ENCODE assay signal across 20 cellular contexts in the genomic region with DNA sequence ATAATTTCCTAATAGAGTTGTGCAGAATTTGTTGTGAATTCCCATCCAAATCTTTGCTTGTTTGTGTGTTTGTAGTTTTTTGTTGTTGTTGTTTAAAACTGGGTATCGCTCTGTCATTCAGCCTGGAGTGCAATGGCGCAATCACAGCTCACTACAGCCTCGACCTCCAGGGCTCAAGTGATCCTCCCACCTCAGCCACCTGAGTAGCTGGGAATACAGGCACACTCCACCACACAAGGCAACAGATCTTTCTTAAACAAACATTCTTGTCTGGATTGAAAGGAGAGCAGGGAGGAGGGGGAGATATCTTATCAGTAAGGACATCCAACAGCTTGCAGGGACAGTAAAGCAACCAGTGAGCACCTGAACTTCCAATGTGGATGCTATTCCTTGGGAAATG.
"Had no signal": no experiment of that assay in that cellular context is flagged by ENCODE, and none has a peak within 500 bp of the region (broad histone marks: within the 10 kb centered on the region; RNA-seq: fewer than 3 reads in every experiment).

No MANE protein-coding gene starts in this region.

- H3K9me3 ChIP-seq: left lung, mucosa of descending colon, thyroid gland had no signal

- H3K36me3 ChIP-seq: cardiac muscle cell, left lung, thyroid gland had no signal

- H3K4me1 ChIP-seq: left lung had no signal

- H3K9me3 Mint-ChIP-seq: activated CD4-positive, alpha-beta memory T cell treated with anti-CD3 and anti-CD28 coated beads, Interleukin-2, amount 10 ng/mL, durations not matched to agents 7 days and 5 days; dendritic cell treated with granulocyte-macrophage colony-stimulating factor and Interleukin-4, amounts not matched to agents 40 ng/mL and 50 ng/mL, for 4 days; naive B cell; neural crest cell had no signal

- H3K4me3 Mint-ChIP-seq: activated CD4-positive, alpha-beta memory T cell treated with anti-CD3 and anti-CD28 coated beads, Interleukin-2, amount 10 ng/mL, durations not matched to agents 7 days and 5 days; activated CD8-positive, alpha-beta memory T cell treated with anti-CD3 and anti-CD28 coated beads, Interleukin-2, amount 10 ng/mL, durations not matched to agents 7 days and 5 days; activated naive CD8-positive, alpha-beta T cell; dendritic cell treated with granulocyte-macrophage colony-stimulating factor and Interleukin-4, amounts not matched to agents 40 ng/mL and 50 ng/mL, for 4 days; naive B cell; neural crest cell had no signal

- ATAC-seq: activated CD8-positive, alpha-beta memory T cell treated with anti-CD3 and anti-CD28 coated beads, Interleukin-2, amount 10 ng/mL, durations not matched to agents 7 days and 5 days; left lung; mucosa of descending colon had no signal

- H3K27me3 Mint-ChIP-seq: dendritic cell treated with granulocyte-macrophage colony-stimulating factor and Interleukin-4, amounts not matched to agents 40 ng/mL and 50 ng/mL, for 4 days had no signal

- H3K36me3 Mint-ChIP-seq: activated CD8-positive, alpha-beta memory T cell treated with anti-CD3 and anti-CD28 coated beads, Interleukin-2, amount 10 ng/mL, durations not matched to agents 7 days and 5 days; activated naive CD8-positive, alpha-beta T cell; naive B cell had no signal

- H3K4me3 ChIP-seq: cardiac muscle cell, left lung, mucosa of descending colon, thyroid gland had no signal

- H3K4me1 Mint-ChIP-seq: activated CD4-positive, alpha-beta memory T cell treated with anti-CD3 and anti-CD28 coated beads, Interleukin-2, amount 10 ng/mL, durations not matched to agents 7 days and 5 days; activated CD8-positive, alpha-beta memory T cell treated with anti-CD3 and anti-CD28 coated beads, Interleukin-2, amount 10 ng/mL, durations not matched to agents 7 days and 5 days; naive B cell had no signal

- DNase-seq: activated CD4-positive, alpha-beta memory T cell treated with anti-CD3 and anti-CD28 coated beads, Interleukin-2, amount 10 ng/mL, durations not matched to agents 7 days and 5 days; activated CD4-positive, alpha-beta T cell treated with anti-CD3 and anti-CD28 coated beads for 48 hours; activated CD4-positive, CD25-positive, alpha-beta regulatory T cell; activated CD8-positive, alpha-beta memory T cell treated with anti-CD3 and anti-CD28 coated beads, Interleukin-2, amount 10 ng/mL, durations not matched to agents 7 days and 5 days; amniotic stem cell; foreskin melanocyte; glutamatergic neuron; hypothalamus; kidney; left lung; mucosa of descending colon; naive B cell; retina; stimulated activated naive CD4-positive, alpha-beta T cell; thyroid gland had no signal

- H3K27me3 ChIP-seq: cardiac muscle cell, left lung, thyroid gland had no signal

- H3K27ac Mint-ChIP-seq: activated CD4-positive, alpha-beta memory T cell treated with anti-CD3 and anti-CD28 coated beads, Interleukin-2, amount 10 ng/mL, durations not matched to agents 7 days and 5 days; activated CD8-positive, alpha-beta memory T cell treated with anti-CD3 and anti-CD28 coated beads, Interleukin-2, amount 10 ng/mL, durations not matched to agents 7 days and 5 days; activated naive CD8-positive, alpha-beta T cell; dendritic cell treated with granulocyte-macrophage colony-stimulating factor and Interleukin-4, amounts not matched to agents 40 ng/mL and 50 ng/mL, for 4 days had no signal

- H3K27ac ChIP-seq: cardiac muscle cell, epithelial cell of prostate, left lung, thyroid gland had no signal
